Comparison of ENCODE assay signal across 8 cellular contexts in genomic region chr14:61651355-61651754, GRCh38.
"Had no signal": no experiment of that assay in that cellular context is flagged by ENCODE, and none has a peak within 500 bp of the region (broad histone marks: within the 10 kb centered on the region; RNA-seq: fewer than 3 reads in every experiment).

No MANE protein-coding gene starts in this region.

- FAIRE-seq: G401.6, GM12878, GM12891, GM12892, GM18507, GM19239 had no signal

- H3K4me3 ChIP-seq: GM12878 had no signal

- DNase-seq: GDM1, GF-D8 had no signal

- ATAC-seq: GM12878 had no signal
